In genomic region chr11:67440229-67441081, GRCh38 we compare ENCODE assay signal across 12 cellular contexts. TPM values are rescaled to one million over a fixed set of nuclear protein-coding genes. Genes with fewer than 3 reads are reported as not detected.
DNase-seq lines count a peak whose midpoint lies in the region; ATAC-seq, FAIRE-seq and TF ChIP-seq lines count a peak whose summit lies in the region.
"Had no signal": no experiment of that assay in that cellular context is flagged by ENCODE, and none has a peak within 500 bp of the region (broad histone marks: within the 10 kb centered on the region; RNA-seq: fewer than 3 reads in every experiment).

No MANE protein-coding gene starts in this region.

- H3K9ac ChIP-seq in Karpas-422 (ENCODE audit: low read length) (peak overlapping the region; percentile 21; the same call in 1 of the 2 replicates), GM12878 (ENCODE audit: control insufficient read depth, insufficient read depth, low read length) (no peak overlapping the region)

- no peak for ATAC-seq in GM12878
- no peak for ATAC-seq in GM18502 (IDR thresholded peaks at IDR 0.05; ENCODE audit: poor library complexity, unreplicated experiment)
- ATAC-seq: HepG2 had no signal

- FAIRE-seq in GM12878 (lab: Jason Lieb, UNC) (no peak), H54 (lab: Jason Lieb, UNC) (no peak)
- FAIRE-seq: HepG2 had no signal

- H3K9me3 Mint-ChIP-seq in CD4-positive, alpha-beta memory T cell: peaks cover 0 to under 1% (median 0%) of the 10 kb centered on the region in 8 donors

- no TSS peak for BruUV-seq in GM12878 (replicated peaks; lab: Mats Ljungman, UMichigan)

- TF ChIP-seq CTCF in GM12878 (IDR thresholded peaks at IDR 0.05 in 2 of 3, conservative IDR thresholded peaks at IDR 0.05 in 1 of 3; ENCODE audit: control insufficient read depth in 2 of 3, extremely low read depth in 1 of 3, insufficient read depth in 1 of 3, low read depth in 3 of 3, low read length in 3 of 3) (no peak), neutrophil (IDR thresholded peaks at IDR 0.05) (no peak), GM10266 (IDR thresholded peaks at IDR 0.05; ENCODE audit: control insufficient read depth, insufficient read depth, low read depth, missing control alignments) (no peak)

- H3K9me3 ChIP-seq in CD4-positive, alpha-beta memory T cell (ENCODE audit: control insufficient read depth in 1 of 2, low read length in 2 of 2): no peaks in the 10 kb centered on the region
- no peaks in the 10 kb centered on the region for H3K9me3 ChIP-seq in Karpas-422 (ENCODE audit: low read length)
- no peaks in the 10 kb centered on the region for H3K9me3 ChIP-seq in GM12878 (replicated peaks; ENCODE audit: control insufficient read depth, insufficient read depth, low read length)
- no peaks in the 10 kb centered on the region for H3K9me3 ChIP-seq in neutrophil

- intact Hi-C loops in CD4-positive, alpha-beta memory T cell (cut with micrococcal nuclease): no loop called here
- intact Hi-C loops in GM12878 (cut with micrococcal nuclease; ENCODE audit: unreplicated experiment): no loop called here

- H3K27ac Mint-ChIP-seq in CD4-positive, alpha-beta memory T cell: peak overlapping the region; percentile 92 to 98 (median 96)

- peaks cover 69% of the 10 kb centered on the region for H3K4me1 ChIP-seq in CD4-positive, alpha-beta memory T cell (ENCODE audit: insufficient read depth, low read length)
- H3K4me1 ChIP-seq in Karpas-422 (ENCODE audit: low read length) (peaks cover 67% of the 10 kb centered on the region), GM12878 (ENCODE audit: control insufficient read depth, insufficient read depth, low read length) (peaks cover 30% of the 10 kb centered on the region), neutrophil (ENCODE audit: control insufficient read depth in 1 of 2, insufficient read depth in 1 of 2, low read depth in 1 of 2, low read length in 1 of 2) (peaks cover 23 to 25% of the 10 kb centered on the region in 2 experiments)

- H4K20me1 ChIP-seq in Karpas-422 (ENCODE audit: insufficient read depth, low read depth, low read length) (peaks cover 7% of the 10 kb centered on the region; the same call in 1 of the 2 replicates), GM12878 (ENCODE audit: control insufficient read depth, insufficient read depth) (no peaks in the 10 kb centered on the region)

- POLR2A ChIA-PET in CD4-positive, alpha-beta memory T cell (lab: Charles Lee; ENCODE audit: partially characterized antibody): interaction anchor here (0.9 to 31.8 kb wide), 7 partner anchors 12 to 200 kb away, joined by 4 to 2262 read pairs (median 279); partner anchors contain the start of genes AIP, CABP4, CARNS1 and CDK2AP2
- POLR2A ChIA-PET in GM12878 (lab: Charles Lee): interaction anchor here (1.0 to 1.6 kb wide), 4 partner anchors 11 to 44 kb away, joined by 3 to 5 read pairs (median 4); partner anchors contain the start of gene PPP1CA

- no peak for TF ChIP-seq RAD21 in GM12878 (IDR thresholded peaks at IDR 0.05; ENCODE audit: insufficient read depth, low read depth, low read length)

- peaks cover 10% of the 10 kb centered on the region for H3K36me3 ChIP-seq in CD4-positive, alpha-beta memory T cell (ENCODE audit: insufficient read depth, low read length)
- H3K36me3 ChIP-seq in Karpas-422 (ENCODE audit: insufficient read depth, low read length) (no peaks in the 10 kb centered on the region), GM12878 (ENCODE audit: control insufficient read depth in 2 of 2, insufficient read depth in 2 of 2, low read length in 1 of 2) (peaks cover 0 to 8% of the 10 kb centered on the region in 2 experiments; a peak in 2 of 4 replicates), neutrophil (peaks cover 30% of the 10 kb centered on the region)

- H3K79me2 ChIP-seq in Karpas-422 (ENCODE audit: low read length): peaks cover 24% of the 10 kb centered on the region
- H3K79me2 ChIP-seq in GM12878 (ENCODE audit: control insufficient read depth, insufficient read depth, low read length): peaks cover 42% of the 10 kb centered on the region

- SMC1A ChIA-PET in GM12878 (lab: Charles Lee; ENCODE audit: uncharacterized antibody, unreplicated experiment): interaction anchor here (1.5 kb wide), 1 partner anchor 20 kb away, joined by 5 read pairs; no protein-coding TSS in a partner anchor

- H3K27ac ChIP-seq in CD4-positive, alpha-beta memory T cell (ENCODE audit: low read depth, low read length): peak overlapping the region; percentile 78
- H3K27ac ChIP-seq in Karpas-422 (ENCODE audit: low read length) (peak overlapping the region; percentile 56), GM12878 (ENCODE audit: control insufficient read depth, insufficient read depth) (no peak overlapping the region), neutrophil (peak overlapping the region; percentile 33)

- no peak overlapping the region for H3K4me2 ChIP-seq in Karpas-422 (ENCODE audit: low read depth, low read length, poor library complexity, severe bottlenecking)
- H3K4me2 ChIP-seq in GM12878 (ENCODE audit: control insufficient read depth, insufficient read depth): peak overlapping the region; percentile 44; the same call in 1 of the 2 replicates

- H3K4me3 Mint-ChIP-seq in CD4-positive, alpha-beta memory T cell: peak overlapping the region; percentile 96 to 99 (median 97)

- no peak for TF ChIP-seq POLR2A in GM12878 (IDR thresholded peaks at IDR 0.05; ENCODE audit: low read depth, low read length)
- TF ChIP-seq POLR2A in H54 (IDR thresholded peaks at IDR 0.05; ENCODE audit: low read depth, low read length): no peak

- no peaks in the 10 kb centered on the region for H3K9me2 ChIP-seq in Karpas-422 (replicated peaks; ENCODE audit: insufficient read depth, low read length)

- TF ChIP-seq EP300 in GM12878 (IDR thresholded peaks at IDR 0.05; ENCODE audit: borderline replicate concordance in 1 of 2, control insufficient read depth in 1 of 2, low read depth in 2 of 2, low read length in 2 of 2): no peak

- peaks cover 42 to 84% (median 55%) of the 10 kb centered on the region in 4 donors for H3K4me1 Mint-ChIP-seq in CD4-positive, alpha-beta memory T cell

- CTCF ChIA-PET in CD4-positive, alpha-beta memory T cell (lab: Charles Lee; ENCODE audit: partially characterized antibody): interaction anchor here (0.7 to 5.0 kb wide), 6 partner anchors 10 to 37 kb away, joined by 3 to 65 read pairs (median 4); partner anchors contain the start of genes PPP1CA, TBC1D10C and TMEM134
- CTCF ChIA-PET in GM12878 (lab: Yijun Ruan, JAX): interaction anchor here (0.6 to 1.1 kb wide), 3 partner anchors 37 to 66 kb away, joined by 3 read pairs; partner anchors contain the start of gene TBC1D10C

- peak overlapping the region; percentile 47 to 81 for H3K4me3 ChIP-seq in CD4-positive, alpha-beta memory T cell (ENCODE audit: low read length in 2 of 2)
- no peak overlapping the region for H3K4me3 ChIP-seq in Karpas-422 (ENCODE audit: low read length)
- H3K4me3 ChIP-seq in GM12878: peak overlapping the region; percentile 26; the same call in 1 of the 2 replicates
- no peak overlapping the region for H3K4me3 ChIP-seq in neutrophil (ENCODE audit: low read depth in 1 of 2, low read length in 1 of 2)

- in situ Hi-C loops in GM12878 (cut with MboI): no loop called here

- RAD21 ChIA-PET in GM12878 (lab: Charles Lee; ENCODE audit: unreplicated experiment): interaction anchor here (0.6 to 7.2 kb wide), 5 partner anchors 24 to 87 kb away, joined by 3 to 112 read pairs (median 32); partner anchors contain the start of genes AIP, POLD4, PPP1CA and TBC1D10C

- WGBS in GM12878 (ENCODE audit: insufficient coverage, insufficient replicate concordance, low lambda C conversion rate, missing lambda C conversion rate): 68% methylated on average over 17 of the region's 17 CpGs

- DNase-seq in CD4-positive, alpha-beta memory T cell: peak in 1 of 5 donors; percentile 31
- DNase-seq in Karpas-422 (peak; percentile 58), GM12878 (ENCODE audit: low read depth, low spot score) (no peak), H54 (ENCODE audit: insufficient read length, low spot score) (no peak), midbrain (lab: John Stamatoyannopoulos, UW) (no peak), GM10266 (ENCODE audit: extremely low spot score) (no peak)
- DNase-seq: activated CD4-positive, alpha-beta T cell treated with anti-CD3 and anti-CD28 coated beads, Interleukin-2, amount 50 U/mL, for 1 hour; NCI-H2171 had no signal

- H3K36me3 Mint-ChIP-seq in CD4-positive, alpha-beta memory T cell: peaks cover 6 to 25% of the 10 kb centered on the region in 2 donors

- no peaks in the 10 kb centered on the region for H3K27me3 Mint-ChIP-seq in CD4-positive, alpha-beta memory T cell

- H2AFZ ChIP-seq in Karpas-422 (ENCODE audit: low read length) (no peak overlapping the region), GM12878 (ENCODE audit: control insufficient read depth, low read depth, low read length) (no peak overlapping the region)

- no peaks in the 10 kb centered on the region for H3K27me3 ChIP-seq in CD4-positive, alpha-beta memory T cell (ENCODE audit: insufficient read depth, low read length)
- H3K27me3 ChIP-seq in Karpas-422 (ENCODE audit: low read length) (no peaks in the 10 kb centered on the region), GM12878 (replicated peaks in 1 of 2; ENCODE audit: control insufficient read depth in 2 of 2, insufficient read depth in 2 of 2, low read length in 1 of 2) (no peaks in the 10 kb centered on the region), neutrophil (no peaks in the 10 kb centered on the region)

RNA-seq across cellular contexts. Expression of gene CORO1B, which starts 2.8 kb away (rescaled TPM):
- 10 to 100 TPM; 22.7 to 23.2 TPM for total RNA-seq in CD4-positive, alpha-beta memory T cell
- polyA plus RNA-seq in CD4-positive, alpha-beta memory T cell: 10 to 100 TPM; 79.1 to 92.2 TPM
- total RNA-seq in Karpas-422 (2014; rRNA removed; shearing (Covaris generic); ENCODE audit: low replicate concordance): 15.5 and 40.6 TPM in 2 replicates
- 27.7 and 31.4 TPM in 2 replicates for total RNA-seq in GM12878 (2013; cell fraction: nucleolus; rRNA removed)
- total RNA-seq in GM12878 (2014; rRNA removed) (21.3 and 24.6 TPM in 2 replicates), GM12878 (2014; rRNA removed; fragmentation: Illumina TruSeq; extraction: Trizol) (6.3 and 7.4 TPM in 2 replicates), GM12878 (2021) (28.5 and 30.6 TPM in 2 replicates)
- 6.5 TPM for polyA plus RNA-seq in GM12878 (2011; ENCODE audit: low read depth)
- polyA plus RNA-seq in GM12878 (2011; rRNA removed) (8.0 and 26.4 TPM in 2 replicates), GM12878 (2014; fragmentation: Illumina TruSeq; extraction: Trizol) (2.5 and 7.0 TPM in 2 replicates), GM12878 (2014; fragmentation: Nextera tagmentation; extraction: Ambion mirVana) (1 to 10 TPM in 1 of 2 experiments, under 1 TPM in 1; 0.24 to 1.9 TPM), GM12878 (2014; rRNA removed) (21.7 and 26.9 TPM in 2 replicates), GM12878 (2016; fragmentation: Nextera tagmentation; extraction: Ambion mirVana) (10 to 100 TPM; 23.6 to 25.1 TPM)
- 36.3 and 58.1 TPM in 2 replicates for polyA plus RNA-seq in GM12878 (2011; cell fraction: cytosol; rRNA removed)
- polyA plus RNA-seq in GM12878 (2011; cell fraction: nucleus; rRNA removed): 85.0 and 107 TPM in 2 replicates
- polyA plus RNA-seq in GM12878 (2012): 26.2 and 37.8 TPM in 2 replicates
- 25.8 and 31.5 TPM in 2 replicates for polyA minus RNA-seq in GM12878 (2011; rRNA and poly(A)+ RNA removed)
- polyA minus RNA-seq in GM12878 (2011; cell fraction: cytosol; rRNA and poly(A)+ RNA removed): 16.2 and 16.5 TPM in 2 replicates
- polyA minus RNA-seq in GM12878 (2011; cell fraction: nucleus; rRNA and poly(A)+ RNA removed): 31.6 and 47.2 TPM in 2 replicates

RNA-seq across cellular contexts. Expression of gene PTPRCAP, which starts 3.0 kb away (rescaled TPM):
- 100 to 1,000 TPM; 208 to 228 TPM for total RNA-seq in CD4-positive, alpha-beta memory T cell
- polyA plus RNA-seq in CD4-positive, alpha-beta memory T cell: 100 to 1,000 TPM; 613 TPM
- total RNA-seq in Karpas-422 (2014; rRNA removed; shearing (Covaris generic); ENCODE audit: low replicate concordance): 161 and 348 TPM in 2 replicates
- total RNA-seq in GM12878 (2013; cell fraction: nucleolus; rRNA removed): 56.0 and 64.3 TPM in 2 replicates
- total RNA-seq in GM12878 (2014; rRNA removed) (195 and 266 TPM in 2 replicates), GM12878 (2014; rRNA removed; fragmentation: Illumina TruSeq; extraction: Trizol) (38.4 and 45.3 TPM in 2 replicates), GM12878 (2021) (197 and 204 TPM in 2 replicates)
- 102 TPM for polyA plus RNA-seq in GM12878 (2011; ENCODE audit: low read depth)
- polyA plus RNA-seq in GM12878 (2011; rRNA removed) (21.1 and 49.8 TPM in 2 replicates), GM12878 (2014; fragmentation: Illumina TruSeq; extraction: Trizol) (0.70 and 9.3 TPM in 2 replicates), GM12878 (2014; fragmentation: Nextera tagmentation; extraction: Ambion mirVana) (1 to 10 TPM; 4.7 to 9.3 TPM), GM12878 (2014; rRNA removed) (257 and 361 TPM in 2 replicates), GM12878 (2016; fragmentation: Nextera tagmentation; extraction: Ambion mirVana) (100 to 1,000 TPM; 200 to 239 TPM)
- polyA plus RNA-seq in GM12878 (2011; cell fraction: cytosol; rRNA removed): 123 and 201 TPM in 2 replicates
- polyA plus RNA-seq in GM12878 (2011; cell fraction: nucleus; rRNA removed): 92.2 and 109 TPM in 2 replicates
- polyA plus RNA-seq in GM12878 (2012): 177 and 267 TPM in 2 replicates
- polyA minus RNA-seq in GM12878 (2011; rRNA and poly(A)+ RNA removed): 32.3 and 78.7 TPM in 2 replicates
- polyA minus RNA-seq in GM12878 (2011; cell fraction: cytosol; rRNA and poly(A)+ RNA removed): 39.3 and 42.1 TPM in 2 replicates
- 47.1 and 83.3 TPM in 2 replicates for polyA minus RNA-seq in GM12878 (2011; cell fraction: nucleus; rRNA and poly(A)+ RNA removed)

RNA-seq across cellular contexts. Expression of gene GPR152, which starts 12.1 kb away (rescaled TPM):
- total RNA-seq in CD4-positive, alpha-beta memory T cell: not detected
- 1 to 10 TPM in 1 of 2 donors, under 1 TPM in 1; 0.35 to 1.7 TPM for polyA plus RNA-seq in CD4-positive, alpha-beta memory T cell
- total RNA-seq in Karpas-422 (2014; rRNA removed; shearing (Covaris generic); ENCODE audit: low replicate concordance): not detected in 2 replicates
- total RNA-seq in GM12878 (2013; cell fraction: nucleolus; rRNA removed): not detected in 2 replicates
- total RNA-seq in GM12878 (2014; rRNA removed) (not detected in 2 replicates), GM12878 (2014; rRNA removed; fragmentation: Illumina TruSeq; extraction: Trizol) (not detected in 2 replicates), GM12878 (2021) (not detected in 2 replicates)
- not detected for polyA plus RNA-seq in GM12878 (2011; ENCODE audit: low read depth)
- polyA plus RNA-seq in GM12878 (2011; rRNA removed) (not detected in 2 replicates), GM12878 (2014; fragmentation: Illumina TruSeq; extraction: Trizol) (not detected in 2 replicates), GM12878 (2014; fragmentation: Nextera tagmentation; extraction: Ambion mirVana) (not detected), GM12878 (2014; rRNA removed) (not detected in 2 replicates), GM12878 (2016; fragmentation: Nextera tagmentation; extraction: Ambion mirVana) (not detected)
- polyA plus RNA-seq in GM12878 (2011; cell fraction: cytosol; rRNA removed): not detected in 2 replicates
- polyA plus RNA-seq in GM12878 (2011; cell fraction: nucleus; rRNA removed): not detected in 2 replicates
- 0.18 and 0.20 TPM in 2 replicates for polyA plus RNA-seq in GM12878 (2012)
- polyA minus RNA-seq in GM12878 (2011; rRNA and poly(A)+ RNA removed): not detected in 2 replicates
- polyA minus RNA-seq in GM12878 (2011; cell fraction: cytosol; rRNA and poly(A)+ RNA removed): not detected in 2 replicates
- polyA minus RNA-seq in GM12878 (2011; cell fraction: nucleus; rRNA and poly(A)+ RNA removed): not detected in 2 replicates
- total RNA-seq: HepG2, liver had no signal
- polyA plus RNA-seq: HepG2, liver had no signal

RNA-seq across cellular contexts. Expression of gene RPS6KB2, which starts 12.2 kb away (rescaled TPM):
- total RNA-seq in CD4-positive, alpha-beta memory T cell: 10 to 100 TPM; 78.1 to 79.9 TPM
- 10 to 100 TPM; 55.2 to 58.3 TPM for polyA plus RNA-seq in CD4-positive, alpha-beta memory T cell
- 48.9 and 83.6 TPM in 2 replicates for total RNA-seq in Karpas-422 (2014; rRNA removed; shearing (Covaris generic); ENCODE audit: low replicate concordance)
- total RNA-seq in GM12878 (2013; cell fraction: nucleolus; rRNA removed): 49.5 and 61.9 TPM in 2 replicates
- total RNA-seq in GM12878 (2014; rRNA removed) (68.4 and 72.5 TPM in 2 replicates), GM12878 (2014; rRNA removed; fragmentation: Illumina TruSeq; extraction: Trizol) (36.6 and 41.8 TPM in 2 replicates), GM12878 (2021) (68.1 and 70.9 TPM in 2 replicates)
- 17.7 TPM for polyA plus RNA-seq in GM12878 (2011; ENCODE audit: low read depth)
- polyA plus RNA-seq in GM12878 (2011; rRNA removed) (36.8 and 48.7 TPM in 2 replicates), GM12878 (2014; fragmentation: Illumina TruSeq; extraction: Trizol) (15.7 and 41.1 TPM in 2 replicates), GM12878 (2014; fragmentation: Nextera tagmentation; extraction: Ambion mirVana) (1 to 10 TPM in 1 of 2 experiments, under 1 TPM in 1; 0.39 to 2.3 TPM), GM12878 (2014; rRNA removed) (88.3 and 99.8 TPM in 2 replicates), GM12878 (2016; fragmentation: Nextera tagmentation; extraction: Ambion mirVana) (100 to 1,000 TPM in 1 of 2 experiments, 10 to 100 TPM in 1; 95.4 to 101 TPM)
- polyA plus RNA-seq in GM12878 (2011; cell fraction: cytosol; rRNA removed): 68.3 and 102 TPM in 2 replicates
- 177 and 183 TPM in 2 replicates for polyA plus RNA-seq in GM12878 (2011; cell fraction: nucleus; rRNA removed)
- 39.6 and 41.2 TPM in 2 replicates for polyA plus RNA-seq in GM12878 (2012)
- polyA minus RNA-seq in GM12878 (2011; rRNA and poly(A)+ RNA removed): 58.9 and 82.0 TPM in 2 replicates
- 22.7 and 32.3 TPM in 2 replicates for polyA minus RNA-seq in GM12878 (2011; cell fraction: cytosol; rRNA and poly(A)+ RNA removed)
- polyA minus RNA-seq in GM12878 (2011; cell fraction: nucleus; rRNA and poly(A)+ RNA removed): 51.4 and 86.0 TPM in 2 replicates

RNA-seq across cellular contexts. Expression of gene CABP4, which starts 14.7 kb away (rescaled TPM):
- total RNA-seq in CD4-positive, alpha-beta memory T cell: 1 to 10 TPM; 1.4 to 2.3 TPM
- under 1 TPM; 0.27 to 0.84 TPM for polyA plus RNA-seq in CD4-positive, alpha-beta memory T cell
- total RNA-seq in Karpas-422 (2014; rRNA removed; shearing (Covaris generic); ENCODE audit: low replicate concordance): 0.29 TPM in 1 of 2 replicates, not detected in the other
- total RNA-seq in GM12878 (2013; cell fraction: nucleolus; rRNA removed): 5.1 and 6.4 TPM in 2 replicates
- total RNA-seq in GM12878 (2014; rRNA removed) (not detected in 2 replicates), GM12878 (2014; rRNA removed; fragmentation: Illumina TruSeq; extraction: Trizol) (0.13 and 0.18 TPM in 2 replicates), GM12878 (2021) (0.41 and 0.69 TPM in 2 replicates)
- 0.30 TPM for polyA plus RNA-seq in GM12878 (2011; ENCODE audit: low read depth)
- polyA plus RNA-seq in GM12878 (2011; rRNA removed) (0.27 and 0.55 TPM in 2 replicates), GM12878 (2014; fragmentation: Illumina TruSeq; extraction: Trizol) (0.04 and 0.44 TPM in 2 replicates), GM12878 (2014; fragmentation: Nextera tagmentation; extraction: Ambion mirVana) (under 1 TPM; 0.05 to 0.06 TPM), GM12878 (2014; rRNA removed) (0.15 and 0.19 TPM in 2 replicates), GM12878 (2016; fragmentation: Nextera tagmentation; extraction: Ambion mirVana) (under 1 TPM in 1 of 2 experiments, not detected in 1; 0.15 TPM)
- 0.04 and 0.12 TPM in 2 replicates for polyA plus RNA-seq in GM12878 (2011; cell fraction: cytosol; rRNA removed)
- 0.79 and 0.94 TPM in 2 replicates for polyA plus RNA-seq in GM12878 (2011; cell fraction: nucleus; rRNA removed)
- polyA plus RNA-seq in GM12878 (2012): 0.51 and 0.84 TPM in 2 replicates
- polyA minus RNA-seq in GM12878 (2011; rRNA and poly(A)+ RNA removed): not detected in 2 replicates
- not detected in 2 replicates for polyA minus RNA-seq in GM12878 (2011; cell fraction: cytosol; rRNA and poly(A)+ RNA removed)
- 0.29 TPM in 1 of 2 replicates, not detected in the other for polyA minus RNA-seq in GM12878 (2011; cell fraction: nucleus; rRNA and poly(A)+ RNA removed)
- total RNA-seq: HepG2 had no signal
- polyA plus RNA-seq: HepG2 had no signal

Comparison
In these comparisons a context has a peak if more than half of its experiments do, and no peak if none do; other contexts are left out.
1. H3K4me3 ChIP-seq: peak in CD4-positive, alpha-beta memory T cell (2 of 2) and GM12878 (single experiment); none in Karpas-422 (single experiment) and neutrophil (0 of 2).